1 cellular context compared by ENCODE assay signal in genomic region chr17:82795615-82796014, GRCh38.
TF ChIP-seq lines count a peak whose summit lies in the region.

No MANE protein-coding gene starts in this region.

TF ChIP-seq in IMR-90, 13 proteins besides CTCF, POLR2A, EP300 and RAD21:
- no peak for TF ChIP-seq SMC3 (IDR thresholded peaks at IDR 0.05; ENCODE audit: low read depth, low read length)
- TF ChIP-seq RCOR1 (IDR thresholded peaks at IDR 0.05; ENCODE audit: insufficient replicate concordance, low read length): no peak
- no peak for TF ChIP-seq NFE2L2 (IDR thresholded peaks at IDR 0.05; ENCODE audit: low read depth, low read length)
- no peak for TF ChIP-seq MXI1 (IDR thresholded peaks at IDR 0.05; ENCODE audit: borderline replicate concordance, low read depth, low read length)
- TF ChIP-seq RFX5 (IDR thresholded peaks at IDR 0.05; ENCODE audit: low read depth, low read length): no peak
- no peak for TF ChIP-seq FOS (IDR thresholded peaks at IDR 0.05; ENCODE audit: low read depth, low read length)
- TF ChIP-seq CEBPB (IDR thresholded peaks at IDR 0.05; ENCODE audit: low read depth, low read length): no peak
- TF ChIP-seq MAZ (IDR thresholded peaks at IDR 0.05; ENCODE audit: borderline replicate concordance, low read depth, low read length): no peak
- TF ChIP-seq, protein P1, sequence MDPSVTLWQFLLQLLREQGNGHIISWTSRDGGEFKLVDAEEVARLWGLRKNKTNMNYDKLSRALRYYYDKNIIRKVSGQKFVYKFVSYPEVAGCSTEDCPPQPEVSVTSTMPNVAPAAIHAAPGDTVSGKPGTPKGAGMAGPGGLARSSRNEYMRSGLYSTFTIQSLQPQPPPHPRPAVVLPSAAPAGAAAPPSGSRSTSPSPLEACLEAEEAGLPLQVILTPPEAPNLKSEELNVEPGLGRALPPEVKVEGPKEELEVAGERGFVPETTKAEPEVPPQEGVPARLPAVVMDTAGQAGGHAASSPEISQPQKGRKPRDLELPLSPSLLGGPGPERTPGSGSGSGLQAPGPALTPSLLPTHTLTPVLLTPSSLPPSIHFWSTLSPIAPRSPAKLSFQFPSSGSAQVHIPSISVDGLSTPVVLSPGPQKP (IDR thresholded peaks at IDR 0.05; ENCODE audit: borderline replicate concordance, low read depth, low read length): no peak
- no peak for TF ChIP-seq USF2 (IDR thresholded peaks at IDR 0.05; ENCODE audit: low read depth, low read length)
- no peak for TF ChIP-seq BHLHE40 (IDR thresholded peaks at IDR 0.05; ENCODE audit: low read depth, low read length)
- TF ChIP-seq MAFK (IDR thresholded peaks at IDR 0.05; ENCODE audit: low read depth, low read length): no peak
- no peak for TF ChIP-seq CHD1 (IDR thresholded peaks at IDR 0.05; ENCODE audit: low read depth, low read length)
